In the genomic region with DNA sequence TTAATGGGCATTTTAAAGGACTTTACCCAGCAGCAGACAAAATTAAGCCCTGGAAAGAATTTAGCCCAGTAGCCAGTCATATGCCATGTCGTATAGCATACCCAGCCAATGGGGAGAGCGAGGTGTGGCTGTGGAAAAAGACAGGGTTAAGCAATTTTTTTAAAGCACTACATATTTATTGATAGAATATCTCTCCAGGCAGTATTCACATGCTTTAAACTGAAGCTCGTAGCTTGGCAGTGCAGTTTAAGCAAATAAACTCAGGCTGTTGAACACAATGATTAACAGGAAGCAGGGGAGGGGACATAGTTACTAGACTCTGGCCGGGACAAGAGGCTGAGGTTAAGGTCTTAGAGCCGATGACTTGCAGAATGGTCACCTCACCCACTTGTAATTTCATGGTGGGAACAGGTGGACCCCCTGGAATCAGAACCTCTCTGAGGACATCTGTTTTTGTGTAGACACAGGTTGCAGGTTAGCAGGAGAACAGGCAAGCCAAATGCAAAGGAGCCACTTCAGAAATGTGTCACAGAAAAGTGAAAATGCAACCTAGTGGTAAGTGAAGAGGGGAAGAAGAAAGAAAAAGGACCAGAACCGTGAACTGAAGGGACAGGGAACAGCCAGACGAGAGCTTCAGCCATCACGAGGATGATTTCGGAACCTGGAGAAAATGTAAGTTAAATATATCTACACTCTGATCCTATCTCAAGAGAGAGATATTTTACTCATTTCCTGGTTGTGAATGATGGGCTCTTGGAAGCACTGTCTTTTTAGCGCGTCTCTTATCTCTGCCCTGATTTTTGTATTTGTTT, we compare ENCODE assay signal across 8 cellular contexts. TPM values are rescaled to one million over a fixed set of nuclear protein-coding genes. Genes with fewer than 3 reads are reported as not detected.
DNase-seq lines count a peak whose midpoint lies in the region; ATAC-seq and TF ChIP-seq lines count a peak whose summit lies in the region.

No MANE protein-coding gene starts in this region.

- DNase-seq in H4 (ENCODE audit: low spot score), result peak; percentile 27
- DNase-seq in LNCaP clone FGC (ENCODE audit: low read depth), result peak; percentile 79
- DNase-seq in activated CD4-positive, CD25-positive, alpha-beta regulatory T cell treated with anti-CD3 and anti-CD28 coated beads, Interleukin-2, amount 50 U/mL, for 72 hours, result peak; percentile 34
- DNase-seq in foreskin fibroblast, result peak; percentile 19 to 37
- DNase-seq in renal cortical epithelial cell (ENCODE audit: low read depth), result peak; percentile 94
- DNase-seq in NCI-H1694 (lab: John Stamatoyannopoulos, UW), result no peak
- no peak for DNase-seq in KG1 (lab: John Stamatoyannopoulos, UW)

- peak; percentile 34 for ATAC-seq in GM18499 (IDR thresholded peaks at IDR 0.05; ENCODE audit: insufficient read depth, unreplicated experiment)

- H3K4me3 ChIP-seq in LNCaP clone FGC (ENCODE audit: low read depth, low read length), result peak overlapping the region; percentile 49
- H3K4me3 ChIP-seq in foreskin fibroblast (ENCODE audit: low read depth in 1 of 2, low read length in 2 of 2), result no peak overlapping the region

- TF ChIP-seq CTCF in LNCaP clone FGC (IDR thresholded peaks at IDR 0.05; ENCODE audit: control insufficient read depth, extremely low read depth, insufficient read depth), result no peak
- TF ChIP-seq CTCF in foreskin fibroblast (IDR thresholded peaks at IDR 0.05; ENCODE audit: low read depth, low read length), result no peak

RNA-seq across cellular contexts. Expression of gene GCNT2, which starts 7.2 kb away (rescaled TPM):
- total RNA-seq in H4 (2014; rRNA removed; shearing (Covaris generic)), result 5.4 and 6.8 TPM in 2 replicates
- total RNA-seq in renal cortical epithelial cell, result 27.8 and 59.4 TPM in 2 replicates

Comparison
In these comparisons a context has a peak if more than half of its experiments do, and no peak if none do; other contexts are left out.
1. DNase-seq: peak in H4 (single experiment), LNCaP clone FGC (single experiment), activated CD4-positive, CD25-positive, alpha-beta regulatory T cell treated with anti-CD3 and anti-CD28 coated beads, Interleukin-2, amount 50 U/mL, for 72 hours (single experiment), foreskin fibroblast (2 of 2) and renal cortical epithelial cell (single experiment); none in NCI-H1694 (single experiment) and KG1 (single experiment).